Comparison of ENCODE assay signal across 8 cellular contexts in genomic region chr11:68212421-68213134, GRCh38. TPM values are rescaled to one million over a fixed set of nuclear protein-coding genes. Genes with fewer than 3 reads are reported as not detected.
DNase-seq lines count a peak whose midpoint lies in the region; ATAC-seq and TF ChIP-seq lines count a peak whose summit lies in the region.

No MANE protein-coding gene starts in this region.

- TF ChIP-seq CTCF in AG09319 (IDR thresholded peaks at IDR 0.05; ENCODE audit: low read depth, low read length) (no peak; the same call in none of the 2 replicates), fibroblast of mammary gland (conservative IDR thresholded peaks at IDR 0.05; ENCODE audit: control insufficient read depth, insufficient read depth, low read depth, low read length) (no peak)

- peaks cover 13% of the 10 kb centered on the region for H3K36me3 Mint-ChIP-seq in activated T-helper 17 cell treated with anti-CD3 and anti-CD28 coated beads, Interleukin-2, amount 50 U/mL, for 72 hours (ENCODE audit: low read depth)
- H3K36me3 Mint-ChIP-seq in natural killer cell treated with Interleukin-12 subunit alpha and Interleukin-12 subunit beta and Interleukin-15 and Interleukin-18, amount 100 ng/mL, for 72 hours = no peaks in the 10 kb centered on the region

- H3K4me3 Mint-ChIP-seq in activated T-helper 17 cell treated with anti-CD3 and anti-CD28 coated beads, Interleukin-2, amount 50 U/mL, for 72 hours = peak overlapping the region; percentile 83
- H3K4me3 Mint-ChIP-seq in natural killer cell treated with Interleukin-12 subunit alpha and Interleukin-12 subunit beta and Interleukin-15 and Interleukin-18, amount 100 ng/mL, for 72 hours = peak overlapping the region; percentile 94

- peak overlapping the region; percentile 88 for H3K27ac Mint-ChIP-seq in activated T-helper 17 cell treated with anti-CD3 and anti-CD28 coated beads, Interleukin-2, amount 50 U/mL, for 72 hours
- peak overlapping the region; percentile 72 to 94 for H3K27ac Mint-ChIP-seq in natural killer cell treated with Interleukin-12 subunit alpha and Interleukin-12 subunit beta and Interleukin-15 and Interleukin-18, amount 100 ng/mL, for 72 hours

- ATAC-seq in GM18520 (IDR thresholded peaks at IDR 0.05; ENCODE audit: unreplicated experiment) = peak; percentile 28
- ATAC-seq in HG03520 (IDR thresholded peaks at IDR 0.05; ENCODE audit: unreplicated experiment) = peak; percentile 34
- ATAC-seq in activated T-helper 17 cell treated with anti-CD3 and anti-CD28 coated beads, Interleukin-2, amount 50 U/mL, for 72 hours (replicated peaks) = peak; percentile 57
- peak; percentile 81 to 84 for ATAC-seq in natural killer cell treated with Interleukin-12 subunit alpha and Interleukin-12 subunit beta and Interleukin-15 and Interleukin-18, amount 100 ng/mL, for 72 hours

- DNase-seq in AG09319 (ENCODE audit: extremely low read depth, low read depth) (peak; percentile 54), OCI-M1 (lab: John Stamatoyannopoulos, UW) (peak; percentile 98), fibroblast of mammary gland (ENCODE audit: low read depth) (peak; percentile 68), superior temporal gyrus (ENCODE audit: extremely low spot score) (peak; percentile 47)
- peak; percentile 78 for DNase-seq in natural killer cell treated with Interleukin-12 subunit alpha and Interleukin-12 subunit beta and Interleukin-15 and Interleukin-18, amount 100 ng/mL, for 72 hours (ENCODE audit: low spot score)

- no peaks in the 10 kb centered on the region for H3K27me3 Mint-ChIP-seq in activated T-helper 17 cell treated with anti-CD3 and anti-CD28 coated beads, Interleukin-2, amount 50 U/mL, for 72 hours
- H3K27me3 Mint-ChIP-seq in natural killer cell treated with Interleukin-12 subunit alpha and Interleukin-12 subunit beta and Interleukin-15 and Interleukin-18, amount 100 ng/mL, for 72 hours = peaks cover 0 to 6% of the 10 kb centered on the region in 2 donors

- H3K4me1 Mint-ChIP-seq in activated T-helper 17 cell treated with anti-CD3 and anti-CD28 coated beads, Interleukin-2, amount 50 U/mL, for 72 hours = peaks cover 31% of the 10 kb centered on the region
- H3K4me1 Mint-ChIP-seq in natural killer cell treated with Interleukin-12 subunit alpha and Interleukin-12 subunit beta and Interleukin-15 and Interleukin-18, amount 100 ng/mL, for 72 hours (ENCODE audit: low read depth in 2 of 2) = peaks cover 39 to 48% of the 10 kb centered on the region in 2 donors

- H3K9me3 Mint-ChIP-seq in activated T-helper 17 cell treated with anti-CD3 and anti-CD28 coated beads, Interleukin-2, amount 50 U/mL, for 72 hours = no peaks in the 10 kb centered on the region
- H3K9me3 Mint-ChIP-seq in natural killer cell treated with Interleukin-12 subunit alpha and Interleukin-12 subunit beta and Interleukin-15 and Interleukin-18, amount 100 ng/mL, for 72 hours = no peaks in the 10 kb centered on the region

- H3K4me3 ChIP-seq in fibroblast of mammary gland (ENCODE audit: control insufficient read depth, low read depth, low read length) = peak overlapping the region; percentile 86

RNA-seq across cellular contexts. Expression of gene KMT5B, which starts 0.5 kb away (rescaled TPM):
- 10 to 100 TPM; 20.1 to 30.0 TPM for total RNA-seq in activated T-helper 17 cell treated with anti-CD3 and anti-CD28 coated beads, Interleukin-2, amount 50 U/mL, for 72 hours
- 10 to 100 TPM; 30.6 to 34.4 TPM for total RNA-seq in natural killer cell treated with Interleukin-12 subunit alpha and Interleukin-12 subunit beta and Interleukin-15 and Interleukin-18, amount 100 ng/mL, for 72 hours

RNA-seq across cellular contexts. Expression of gene C11orf24, which starts 59.2 kb away (rescaled TPM):
- total RNA-seq in activated T-helper 17 cell treated with anti-CD3 and anti-CD28 coated beads, Interleukin-2, amount 50 U/mL, for 72 hours = 10 to 100 TPM; 26.6 to 38.7 TPM
- total RNA-seq in natural killer cell treated with Interleukin-12 subunit alpha and Interleukin-12 subunit beta and Interleukin-15 and Interleukin-18, amount 100 ng/mL, for 72 hours = 10 to 100 TPM; 43.0 to 64.8 TPM

Comparison
In these comparisons a context has a peak if more than half of its experiments do, and no peak if none do; other contexts are left out.
1. Peak in every context shown above with its lines: DNase-seq, ATAC-seq and H3K4me3 ChIP-seq.
2. DNase-seq: peak in every context shown above with its lines; median percentile 98 in OCI-M1; 78 in natural killer cell treated with Interleukin-12 subunit alpha and Interleukin-12 subunit beta and Interleukin-15 and Interleukin-18, amount 100 ng/mL, for 72 hours; 68 in fibroblast of mammary gland; 54 in AG09319; 47 in superior temporal gyrus.
3. ATAC-seq: peak in every context shown above with its lines; median percentile 82 in natural killer cell treated with Interleukin-12 subunit alpha and Interleukin-12 subunit beta and Interleukin-15 and Interleukin-18, amount 100 ng/mL, for 72 hours; 57 in activated T-helper 17 cell treated with anti-CD3 and anti-CD28 coated beads, Interleukin-2, amount 50 U/mL, for 72 hours; 34 in HG03520; 28 in GM18520.